ENCODE assay signal across 28 cellular contexts in the genomic region with DNA sequence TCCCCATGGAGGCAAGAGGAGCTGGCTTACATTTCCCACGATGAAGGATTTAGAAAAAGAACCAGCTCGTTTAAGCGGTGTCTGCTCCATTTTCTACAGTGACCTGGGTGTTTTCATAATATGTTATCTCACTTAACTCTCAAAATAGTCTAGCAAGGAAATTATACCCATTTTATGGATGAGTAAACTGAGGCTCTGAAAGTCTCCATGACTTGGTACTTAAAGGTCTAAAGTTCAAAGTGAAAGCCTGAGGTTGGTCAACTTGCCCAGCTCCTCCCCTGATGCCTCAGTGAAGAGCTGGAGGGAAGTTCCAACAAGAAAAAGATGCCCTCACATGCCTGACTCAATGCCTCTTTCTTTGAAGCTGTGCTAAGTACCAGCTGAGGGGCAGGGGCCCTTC.
"Had no signal": no experiment of that assay in that cellular context is flagged by ENCODE, and none has a peak within 500 bp of the region (broad histone marks: within the 10 kb centered on the region; RNA-seq: fewer than 3 reads in every experiment).

No MANE protein-coding gene starts in this region.

- H3K4me3 ChIP-seq: stomach, suprapubic skin, testis, thoracic aorta, thyroid gland, tibial artery, tibial nerve, transverse colon, upper lobe of left lung, upper lobe of right lung, uterus, vagina had no signal

- H3K4me3 Mint-ChIP-seq: stimulated activated effector memory CD8-positive, alpha-beta T cell treated with anti-CD3 and anti-CD28 coated beads, Interleukin-12 subunit alpha, Interleukin-12 subunit beta, amount 100 ng/mL, for 72 hours; stimulated activated memory B cell treated with anti-CD40 and anti-IgM and Interleukin-4, amounts not matched to agents 10 μg/mL and 1 μg/mL and 100 μg/mL, for 72 hours; stimulated activated naive B cell treated with anti-CD40 and anti-IgM and Interleukin-4, amounts not matched to agents 10 μg/mL and 1 μg/mL and 100 μg/mL, for 72 hours; stimulated activated naive CD8-positive, alpha-beta T cell treated with anti-CD3 and anti-CD28 coated beads, Interleukin-15, amount 100 ng/mL, for 72 hours; stimulated activated naive CD8-positive, alpha-beta T cell treated with anti-CD3 and anti-CD28 coated beads, Interleukin-15, Interleukin-2, amounts not matched to agents 100 ng/mL and 50 ng/mL, for 24 hours; type B pancreatic cell had no signal

- FAIRE-seq: urothelium cell line had no signal

- H3K27ac Mint-ChIP-seq: stimulated activated effector memory CD8-positive, alpha-beta T cell treated with anti-CD3 and anti-CD28 coated beads, Interleukin-12 subunit alpha, Interleukin-12 subunit beta, amount 100 ng/mL, for 72 hours; stimulated activated memory B cell treated with anti-CD40 and anti-IgM and Interleukin-4, amounts not matched to agents 10 μg/mL and 1 μg/mL and 100 μg/mL, for 72 hours; stimulated activated naive B cell treated with anti-CD40 and anti-IgM and Interleukin-4, amounts not matched to agents 10 μg/mL and 1 μg/mL and 100 μg/mL, for 72 hours; stimulated activated naive CD8-positive, alpha-beta T cell treated with anti-CD3 and anti-CD28 coated beads, Interleukin-15, amount 100 ng/mL, for 72 hours; stimulated activated naive CD8-positive, alpha-beta T cell treated with anti-CD3 and anti-CD28 coated beads, Interleukin-15, Interleukin-2, amounts not matched to agents 100 ng/mL and 50 ng/mL, for 24 hours; type B pancreatic cell had no signal

- H3K9me3 Mint-ChIP-seq: type B pancreatic cell had no signal

- H3K36me3 ChIP-seq: stomach, suprapubic skin, thoracic aorta, thyroid gland, tibial artery, tibial nerve, transverse colon, upper lobe of left lung, upper lobe of right lung, uterus, vagina had no signal

- H3K4me1 ChIP-seq: stomach, suprapubic skin, testis, thyroid gland, tibial artery, tibial nerve, transverse colon, upper lobe of left lung, upper lobe of right lung, vagina had no signal

- DNase-seq: stimulated activated CD4-positive, alpha-beta T cell treated with anti-CD3 and anti-CD28 coated beads, Interleukin-2, amount 100 ng/mL, for 48 hours; stimulated activated CD4-positive, alpha-beta T cell treated with anti-CD3 and anti-CD28 coated beads, Interleukin-4, amount 100 ng/mL, for 1 hour; stimulated activated CD4-positive, alpha-beta T cell treated with anti-CD3 and anti-CD28 coated beads, Interleukin-4, amount 100 ng/mL, for 24 hours; stimulated activated CD4-positive, alpha-beta T cell treated with anti-CD3 and anti-CD28 coated beads, Interleukin-4, amount 100 ng/mL, for 4 hours; stimulated activated CD8-positive, alpha-beta memory T cell treated with anti-CD3 and anti-CD28 coated beads, Interleukin-4, amount 100 ng/mL, for 48 hours; stimulated activated naive B cell treated with anti-CD40 and anti-IgM and Interleukin-4, amounts not matched to agents 10 μg/mL and 1 μg/mL and 100 μg/mL, for 72 hours; stimulated activated naive CD4-positive, alpha-beta T cell; stimulated activated naive CD4-positive, alpha-beta T cell treated with Interleukin-2 at 50 U/mL for 16 hours; stimulated activated naive CD8-positive, alpha-beta T cell treated with anti-CD3 and anti-CD28 coated beads, Interleukin-15, amount 100 ng/mL, for 72 hours; stimulated activated naive CD8-positive, alpha-beta T cell treated with anti-CD3 and anti-CD28 coated beads, Interleukin-15, Interleukin-2, amounts not matched to agents 100 U/mL and 50 U/mL, for 24 hours; stomach; testis; thyroid gland; tibial artery; transverse colon; trophoblast cell; upper lobe of left lung; upper lobe of right lung; uterus had no signal

- ATAC-seq: stimulated activated effector memory CD8-positive, alpha-beta T cell treated with anti-CD3 and anti-CD28 coated beads, Interleukin-12 subunit alpha, Interleukin-12 subunit beta, amount 100 ng/mL, for 72 hours; stimulated activated memory B cell treated with anti-CD40 and anti-IgM and Interleukin-4, amounts not matched to agents 10 μg/mL and 1 μg/mL and 100 μg/mL, for 72 hours; stimulated activated naive B cell treated with anti-CD40 and anti-IgM and Interleukin-4, amounts not matched to agents 10 μg/mL and 1 μg/mL and 100 μg/mL, for 72 hours; stimulated activated naive CD8-positive, alpha-beta T cell treated with anti-CD3 and anti-CD28 coated beads, Interleukin-15, amount 100 ng/mL, for 72 hours; stimulated activated naive CD8-positive, alpha-beta T cell treated with anti-CD3 and anti-CD28 coated beads, Interleukin-15, Interleukin-2, amounts not matched to agents 100 U/mL and 50 U/mL, for 24 hours; upper lobe of right lung had no signal

- H3K9me3 ChIP-seq: stomach, suprapubic skin, testis, thoracic aorta, thyroid gland, tibial artery, transverse colon, upper lobe of left lung, upper lobe of right lung, uterus, vagina had no signal

- H3K27me3 Mint-ChIP-seq: stimulated activated memory B cell treated with anti-CD40 and anti-IgM and Interleukin-4, amounts not matched to agents 10 μg/mL and 1 μg/mL and 100 μg/mL, for 72 hours; stimulated activated naive CD8-positive, alpha-beta T cell treated with anti-CD3 and anti-CD28 coated beads, Interleukin-15, amount 100 ng/mL, for 72 hours; stimulated activated naive CD8-positive, alpha-beta T cell treated with anti-CD3 and anti-CD28 coated beads, Interleukin-15, Interleukin-2, amounts not matched to agents 100 ng/mL and 50 ng/mL, for 24 hours had no signal

- H3K4me1 Mint-ChIP-seq: stimulated activated effector memory CD8-positive, alpha-beta T cell treated with anti-CD3 and anti-CD28 coated beads, Interleukin-12 subunit alpha, Interleukin-12 subunit beta, amount 100 ng/mL, for 72 hours; stimulated activated memory B cell treated with anti-CD40 and anti-IgM and Interleukin-4, amounts not matched to agents 10 μg/mL and 1 μg/mL and 100 μg/mL, for 72 hours; stimulated activated naive B cell treated with anti-CD40 and anti-IgM and Interleukin-4, amounts not matched to agents 10 μg/mL and 1 μg/mL and 100 μg/mL, for 72 hours; stimulated activated naive CD8-positive, alpha-beta T cell treated with anti-CD3 and anti-CD28 coated beads, Interleukin-15, amount 100 ng/mL, for 72 hours had no signal

- H3K36me3 Mint-ChIP-seq: stimulated activated effector memory CD8-positive, alpha-beta T cell treated with anti-CD3 and anti-CD28 coated beads, Interleukin-12 subunit alpha, Interleukin-12 subunit beta, amount 100 ng/mL, for 72 hours; stimulated activated memory B cell treated with anti-CD40 and anti-IgM and Interleukin-4, amounts not matched to agents 10 μg/mL and 1 μg/mL and 100 μg/mL, for 72 hours; stimulated activated naive B cell treated with anti-CD40 and anti-IgM and Interleukin-4, amounts not matched to agents 10 μg/mL and 1 μg/mL and 100 μg/mL, for 72 hours; type B pancreatic cell had no signal

- H3K27ac ChIP-seq: stomach, suprapubic skin, testis, thoracic aorta, thyroid gland, tibial artery, tibial nerve, transverse colon, upper lobe of left lung, upper lobe of right lung, vagina had no signal

- H3K27me3 ChIP-seq: stomach, suprapubic skin, testis, thyroid gland, tibial artery, tibial nerve, upper lobe of left lung, upper lobe of right lung, uterus, vagina had no signal
